8 cellular contexts compared by ENCODE assay signal in genomic region chr15:45198337-45199135, GRCh38. TPM values are rescaled to one million over a fixed set of nuclear protein-coding genes. Genes with fewer than 3 reads are reported as not detected.
DNase-seq lines count a peak whose midpoint lies in the region; ATAC-seq, FAIRE-seq and TF ChIP-seq lines count a peak whose summit lies in the region.

No MANE protein-coding gene starts in this region.

- TF ChIP-seq CTCF in AG04450 (IDR thresholded peaks at IDR 0.05; ENCODE audit: low read depth, low read length), result peak; percentile 87
- peak; percentile 46 for TF ChIP-seq CTCF in WTC11 (IDR thresholded peaks at IDR 0.05)
- peak; percentile 53 for TF ChIP-seq CTCF in kidney (IDR thresholded peaks at IDR 0.05; ENCODE audit: borderline replicate concordance, extremely low read depth, insufficient read depth)

- FAIRE-seq in kidney (lab: Jason Lieb, UNC), result peak; percentile 46

- H3K27ac ChIP-seq in AG04450 (ENCODE audit: low read depth, low read length) (peak overlapping the region; percentile 92), kidney (ENCODE audit: low read depth in 2 of 2, low read length in 2 of 2) (peak overlapping the region; percentile 98 to 99)

- H3K4me3 Mint-ChIP-seq in WTC11, result no peak overlapping the region

- peaks cover 4% of the 10 kb centered on the region for H3K27me3 Mint-ChIP-seq in WTC11 (ENCODE audit: low read depth)

- no peaks in the 10 kb centered on the region for H3K36me3 ChIP-seq in kidney (ENCODE audit: control insufficient read depth in 1 of 2, insufficient read depth in 2 of 2, low read length in 2 of 2)

- H3K4me1 ChIP-seq in kidney (ENCODE audit: control insufficient read depth in 1 of 2, insufficient read depth in 1 of 2, low read depth in 1 of 2, low read length in 2 of 2), result peaks cover 6% of the 10 kb centered on the region in 2 donors

- peaks cover 7% of the 10 kb centered on the region for H3K4me1 Mint-ChIP-seq in WTC11

- H3K9me3 Mint-ChIP-seq in WTC11, result no peaks in the 10 kb centered on the region

- POLR2A ChIA-PET in AG04450 (lab: Yijun Ruan, JAX) (interaction anchor here (0.7 to 1.0 kb wide), 3 partner anchors 11 to 35 kb away, joined by 3 to 4 read pairs (median 3); no protein-coding TSS in a partner anchor), WTC11 (lab: Charles Lee) (interaction anchor here (0.7 to 2.3 kb wide), 3 partner anchors 11 to 40 kb away, joined by 4 to 6 read pairs (median 5); partner anchors contain the start of gene SHF)

- peak overlapping the region; percentile 87 for H3K27ac Mint-ChIP-seq in WTC11

- intact Hi-C loops in kidney (cut with DNase I), result no loop called here

- H3K27me3 ChIP-seq in AG04450 (ENCODE audit: control insufficient read depth, insufficient read depth, low read length), result no peaks in the 10 kb centered on the region

- peak; percentile 66 for ATAC-seq in GM18867 (IDR thresholded peaks at IDR 0.05; ENCODE audit: unreplicated experiment)
- ATAC-seq in HG03097 (IDR thresholded peaks at IDR 0.05; ENCODE audit: low FRiP score, unreplicated experiment), result peak; percentile 52
- ATAC-seq in WTC11, result peak; percentile 62

- H3K9me3 ChIP-seq in AG04450 (ENCODE audit: control insufficient read depth, insufficient read depth, low read length) (no peaks in the 10 kb centered on the region), kidney (ENCODE audit: control insufficient read depth in 1 of 2, low read length in 2 of 2) (no peaks in the 10 kb centered on the region)

- peak overlapping the region; percentile 94 for H3K4me3 ChIP-seq in AG04450 (ENCODE audit: low read depth, low read length)
- H3K4me3 ChIP-seq in kidney (ENCODE audit: low read length in 2 of 2), result peak overlapping the region; percentile 84 to 99

- CTCF ChIA-PET in AG04450 (lab: Charles Lee) (interaction anchor here (0.5 to 7.9 kb wide), 17 partner anchors 8 to 439 kb away, joined by 3 to 70 read pairs (median 5); partner anchors contain the start of genes DUOXA2 and SHF), WTC11 (lab: Charles Lee) (interaction anchor here (0.7 to 9.5 kb wide), 15 partner anchors 9 to 204 kb away, joined by 3 to 156 read pairs (median 5); partner anchors contain the start of genes GATM and SHF)

- H3K9ac ChIP-seq in kidney (ENCODE audit: low read length in 2 of 2), result peak overlapping the region; percentile 77 to 99

- no peaks in the 10 kb centered on the region for H3K36me3 Mint-ChIP-seq in WTC11

- DNase-seq in AG04450 (ENCODE audit: low read depth, low spot score) (peak; percentile 95), NCI-H2196 (lab: John Stamatoyannopoulos, UW; ENCODE audit: unreplicated experiment) (peak; percentile 73), WTC11 (ENCODE audit: low spot score) (peak; percentile 90), kidney (peak; percentile 97)
- peak; percentile 98 for DNase-seq in central memory CD4-positive, alpha-beta T cell
- DNase-seq in stimulated activated CD4-positive, alpha-beta T cell treated with anti-CD3 and anti-CD28 coated beads, Interleukin-15, amount 100 ng/mL, for 1 hour (ENCODE audit: low read depth in 1 of 2, low spot score in 1 of 2), result peak; percentile 85 to 93

TF ChIP-seq in WTC11, 78 proteins besides CTCF, POLR2A, EP300 and RAD21 (continues in another document):
- TF ChIP-seq, protein P1, sequence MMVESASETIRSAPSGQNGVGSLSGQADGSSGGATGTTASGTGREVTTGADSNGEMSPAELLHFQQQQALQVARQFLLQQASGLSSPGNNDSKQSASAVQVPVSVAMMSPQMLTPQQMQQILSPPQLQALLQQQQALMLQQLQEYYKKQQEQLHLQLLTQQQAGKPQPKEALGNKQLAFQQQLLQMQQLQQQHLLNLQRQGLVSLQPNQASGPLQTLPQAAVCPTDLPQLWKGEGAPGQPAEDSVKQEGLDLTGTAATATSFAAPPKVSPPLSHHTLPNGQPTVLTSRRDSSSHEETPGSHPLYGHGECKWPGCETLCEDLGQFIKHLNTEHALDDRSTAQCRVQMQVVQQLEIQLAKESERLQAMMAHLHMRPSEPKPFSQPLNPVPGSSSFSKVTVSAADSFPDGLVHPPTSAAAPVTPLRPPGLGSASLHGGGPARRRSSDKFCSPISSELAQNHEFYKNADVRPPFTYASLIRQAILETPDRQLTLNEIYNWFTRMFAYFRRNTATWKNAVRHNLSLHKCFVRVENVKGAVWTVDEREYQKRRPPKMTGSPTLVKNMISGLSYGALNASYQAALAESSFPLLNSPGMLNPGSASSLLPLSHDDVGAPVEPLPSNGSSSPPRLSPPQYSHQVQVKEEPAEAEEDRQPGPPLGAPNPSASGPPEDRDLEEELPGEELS (CRISPR knock-in tag; IDR thresholded peaks at IDR 0.05), result 0 out of 2 replicates have a peak, but pooled peaks have one; percentile 13
- TF ChIP-seq, protein P2, sequence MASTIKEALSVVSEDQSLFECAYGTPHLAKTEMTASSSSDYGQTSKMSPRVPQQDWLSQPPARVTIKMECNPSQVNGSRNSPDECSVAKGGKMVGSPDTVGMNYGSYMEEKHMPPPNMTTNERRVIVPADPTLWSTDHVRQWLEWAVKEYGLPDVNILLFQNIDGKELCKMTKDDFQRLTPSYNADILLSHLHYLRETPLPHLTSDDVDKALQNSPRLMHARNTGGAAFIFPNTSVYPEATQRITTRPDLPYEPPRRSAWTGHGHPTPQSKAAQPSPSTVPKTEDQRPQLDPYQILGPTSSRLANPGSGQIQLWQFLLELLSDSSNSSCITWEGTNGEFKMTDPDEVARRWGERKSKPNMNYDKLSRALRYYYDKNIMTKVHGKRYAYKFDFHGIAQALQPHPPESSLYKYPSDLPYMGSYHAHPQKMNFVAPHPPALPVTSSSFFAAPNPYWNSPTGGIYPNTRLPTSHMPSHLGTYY (CRISPR knock-in tag; IDR thresholded peaks at IDR 0.05), result no peak
- TF ChIP-seq FOXK1 (CRISPR knock-in tag; IDR thresholded peaks at IDR 0.05), result 0 out of 2 replicates have a peak, but pooled peaks have one; percentile 15
- no peak for TF ChIP-seq CREB1 (CRISPR knock-in tag; IDR thresholded peaks at IDR 0.05)
- peak; percentile 42; the same call in 1 of the 2 replicates for TF ChIP-seq TEAD1 (CRISPR knock-in tag; IDR thresholded peaks at IDR 0.05)
- TF ChIP-seq HMGA2 (CRISPR knock-in tag; IDR thresholded peaks at IDR 0.05), result peak; percentile 4; the same call in 1 of the 2 replicates
- TF ChIP-seq STAT6 (CRISPR knock-in tag; conservative IDR thresholded peaks at IDR 0.05; ENCODE audit: low read depth), result no peak
- 0 out of 2 replicates have a peak, but pooled peaks have one; percentile 41 for TF ChIP-seq SMAD3 (CRISPR knock-in tag; IDR thresholded peaks at IDR 0.05; ENCODE audit: borderline replicate concordance)
- no peak for TF ChIP-seq FOXJ3 (CRISPR knock-in tag; IDR thresholded peaks at IDR 0.05; ENCODE audit: borderline replicate concordance)
- TF ChIP-seq, protein P3, sequence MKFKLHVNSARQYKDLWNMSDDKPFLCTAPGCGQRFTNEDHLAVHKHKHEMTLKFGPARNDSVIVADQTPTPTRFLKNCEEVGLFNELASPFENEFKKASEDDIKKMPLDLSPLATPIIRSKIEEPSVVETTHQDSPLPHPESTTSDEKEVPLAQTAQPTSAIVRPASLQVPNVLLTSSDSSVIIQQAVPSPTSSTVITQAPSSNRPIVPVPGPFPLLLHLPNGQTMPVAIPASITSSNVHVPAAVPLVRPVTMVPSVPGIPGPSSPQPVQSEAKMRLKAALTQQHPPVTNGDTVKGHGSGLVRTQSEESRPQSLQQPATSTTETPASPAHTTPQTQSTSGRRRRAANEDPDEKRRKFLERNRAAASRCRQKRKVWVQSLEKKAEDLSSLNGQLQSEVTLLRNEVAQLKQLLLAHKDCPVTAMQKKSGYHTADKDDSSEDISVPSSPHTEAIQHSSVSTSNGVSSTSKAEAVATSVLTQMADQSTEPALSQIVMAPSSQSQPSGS (CRISPR knock-in tag; IDR thresholded peaks at IDR 0.05; ENCODE audit: borderline replicate concordance, low read depth), result no peak
- peak; percentile 30; the same call in 1 of the 2 replicates for TF ChIP-seq MAX (CRISPR knock-in tag; IDR thresholded peaks at IDR 0.05)

RNA-seq across cellular contexts. Expression of gene SHF, which starts 10.8 kb away (rescaled TPM):
- 4.1 and 4.7 TPM in 2 replicates for polyA plus RNA-seq in AG04450 (2011; rRNA removed)
- polyA minus RNA-seq in AG04450 (2011; rRNA and poly(A)+ RNA removed), result 7.0 and 11.5 TPM in 2 replicates
- total RNA-seq in WTC11 (2021), result 30.6 to 33.1 TPM (median 31.0 TPM) in 3 replicates
- 5.2 TPM for total RNA-seq in kidney
- 7.7 TPM for polyA plus RNA-seq in kidney (ENCODE audit: insufficient read depth, low read depth, low replicate concordance)

RNA-seq across cellular contexts. Expression of gene SLC28A2, which starts 53.5 kb away (rescaled TPM):
- not detected in 2 replicates for polyA plus RNA-seq in AG04450 (2011; rRNA removed)
- not detected in 2 replicates for polyA minus RNA-seq in AG04450 (2011; rRNA and poly(A)+ RNA removed)
- 0.20 TPM in 1 of 3 replicates, not detected in the others for total RNA-seq in WTC11 (2021)
- total RNA-seq in kidney, result not detected
- 0.17 TPM for polyA plus RNA-seq in kidney (ENCODE audit: insufficient read depth, low read depth, low replicate concordance)

Comparison
In these comparisons a context has a peak if more than half of its experiments do, and no peak if none do; other contexts are left out.
1. Peak in every context shown above with its lines: DNase-seq, ATAC-seq, H3K4me3 ChIP-seq and H3K27ac ChIP-seq.